8 cellular contexts compared by ENCODE assay signal in the genomic region with DNA sequence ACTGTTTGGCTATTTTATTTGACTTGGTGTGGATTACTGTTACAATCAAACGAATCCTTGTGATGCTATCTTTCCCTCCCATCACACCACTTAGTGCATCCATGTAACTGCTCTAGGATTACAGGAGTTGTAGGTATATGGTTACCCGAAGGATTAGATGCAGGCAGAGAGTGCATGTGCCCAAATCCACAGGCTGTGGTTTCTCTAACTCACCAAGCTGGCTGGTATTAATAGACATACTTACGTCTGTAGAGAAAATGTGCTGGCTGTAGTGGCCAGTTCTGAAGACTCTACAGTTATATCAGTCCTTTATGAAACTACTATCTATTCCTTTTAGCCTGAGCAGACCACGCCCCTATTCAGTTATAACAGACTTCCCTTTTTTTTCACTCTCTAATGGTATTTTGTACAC.
DNase-seq lines count a peak whose midpoint lies in the region; ATAC-seq lines count a peak whose summit lies in the region.

No MANE protein-coding gene starts in this region.

- peak overlapping the region; percentile 34 for H3K9ac ChIP-seq in adipocyte (ENCODE audit: low read length)

- H3K9me3 ChIP-seq in adipocyte (ENCODE audit: control insufficient read depth, low read length): no peaks in the 10 kb centered on the region

- no peak for DNase-seq in activated naive CD4-positive, alpha-beta T cell treated with anti-CD3 and anti-CD28 coated beads, Interleukin-2, amount 10 ng/mL, durations not matched to agents 7 days and 5 days
- no peak for DNase-seq in activated naive CD4-positive, alpha-beta T cell (lab: John Stamatoyannopoulos, UW)
- DNase-seq in NOMO-1 (lab: John Stamatoyannopoulos, UW; ENCODE audit: unreplicated experiment in 2 of 2) (peak; percentile 72 to 84), adipocyte (ENCODE audit: low read depth) (peak; percentile 25), superior temporal gyrus (ENCODE audit: extremely low spot score) (no peak), HK-2 (ENCODE audit: unreplicated experiment) (no peak)
- DNase-seq in stimulated activated naive B cell treated with anti-CD40 and anti-IgM and Interleukin-4, amounts not matched to agents 10 μg/mL and 1 μg/mL and 100 μg/mL, for 72 hours: no peak

- no peaks in the 10 kb centered on the region for H3K9me3 Mint-ChIP-seq in activated naive CD4-positive, alpha-beta T cell treated with anti-CD3 and anti-CD28 coated beads, Interleukin-2, amount 10 ng/mL, durations not matched to agents 7 days and 5 days
- no peaks in the 10 kb centered on the region for H3K9me3 Mint-ChIP-seq in stimulated activated naive B cell treated with anti-CD40 and anti-IgM and Interleukin-4, amounts not matched to agents 10 μg/mL and 1 μg/mL and 100 μg/mL, for 72 hours

- no peaks in the 10 kb centered on the region for H3K27me3 ChIP-seq in adipocyte (replicated peaks; ENCODE audit: control insufficient read depth, insufficient read depth, low read length)

- peaks cover 20% of the 10 kb centered on the region for H3K36me3 Mint-ChIP-seq in activated naive CD4-positive, alpha-beta T cell treated with anti-CD3 and anti-CD28 coated beads, Interleukin-2, amount 10 ng/mL, durations not matched to agents 7 days and 5 days
- H3K36me3 Mint-ChIP-seq in stimulated activated naive B cell treated with anti-CD40 and anti-IgM and Interleukin-4, amounts not matched to agents 10 μg/mL and 1 μg/mL and 100 μg/mL, for 72 hours: peaks cover 15 to 23% of the 10 kb centered on the region in 2 donors

- peak overlapping the region; percentile 84 for H3K4me3 ChIP-seq in adipocyte (ENCODE audit: low read length)

- no peak for ATAC-seq in stimulated activated naive B cell treated with anti-CD40 and anti-IgM and Interleukin-4, amounts not matched to agents 10 μg/mL and 1 μg/mL and 100 μg/mL, for 72 hours (replicated peaks)
- no peak for ATAC-seq in HG03159 (IDR thresholded peaks at IDR 0.05; ENCODE audit: unreplicated experiment)

- peaks cover 13% of the 10 kb centered on the region for H3K36me3 ChIP-seq in adipocyte (ENCODE audit: control insufficient read depth, insufficient read depth, low read length, severe bottlenecking)

- H3K4me1 ChIP-seq in adipocyte (ENCODE audit: control insufficient read depth, insufficient read depth, low read length): peaks cover 21% of the 10 kb centered on the region

- peaks cover 5% of the 10 kb centered on the region for H3K27me3 Mint-ChIP-seq in activated naive CD4-positive, alpha-beta T cell treated with anti-CD3 and anti-CD28 coated beads, Interleukin-2, amount 10 ng/mL, durations not matched to agents 7 days and 5 days
- H3K27me3 Mint-ChIP-seq in stimulated activated naive B cell treated with anti-CD40 and anti-IgM and Interleukin-4, amounts not matched to agents 10 μg/mL and 1 μg/mL and 100 μg/mL, for 72 hours: peaks cover 0 to 4% of the 10 kb centered on the region in 2 donors

- peak overlapping the region; percentile 88 for H3K4me3 Mint-ChIP-seq in activated naive CD4-positive, alpha-beta T cell treated with anti-CD3 and anti-CD28 coated beads, Interleukin-2, amount 10 ng/mL, durations not matched to agents 7 days and 5 days
- peak overlapping the region; percentile 22 to 97 for H3K4me3 Mint-ChIP-seq in stimulated activated naive B cell treated with anti-CD40 and anti-IgM and Interleukin-4, amounts not matched to agents 10 μg/mL and 1 μg/mL and 100 μg/mL, for 72 hours

- peak overlapping the region; percentile 99 for H3K27ac Mint-ChIP-seq in activated naive CD4-positive, alpha-beta T cell treated with anti-CD3 and anti-CD28 coated beads, Interleukin-2, amount 10 ng/mL, durations not matched to agents 7 days and 5 days
- H3K27ac Mint-ChIP-seq in stimulated activated naive B cell treated with anti-CD40 and anti-IgM and Interleukin-4, amounts not matched to agents 10 μg/mL and 1 μg/mL and 100 μg/mL, for 72 hours: peak overlapping the region; percentile 37

- CTCF ChIA-PET in activated naive CD4-positive, alpha-beta T cell treated with anti-CD3 and anti-CD28 coated beads, Interleukin-2, amount 10 ng/mL, durations not matched to agents 7 days and 5 days (lab: Charles Lee): interaction anchor here (1.0 kb wide), 1 partner anchor 91 kb away, joined by 3 read pairs; no protein-coding TSS in a partner anchor

- H3K4me1 Mint-ChIP-seq in activated naive CD4-positive, alpha-beta T cell treated with anti-CD3 and anti-CD28 coated beads, Interleukin-2, amount 10 ng/mL, durations not matched to agents 7 days and 5 days: peaks cover 24% of the 10 kb centered on the region
- peaks cover 14 to 25% of the 10 kb centered on the region in 2 donors for H3K4me1 Mint-ChIP-seq in stimulated activated naive B cell treated with anti-CD40 and anti-IgM and Interleukin-4, amounts not matched to agents 10 μg/mL and 1 μg/mL and 100 μg/mL, for 72 hours

Comparison
In these comparisons a context has a peak if more than half of its experiments do, and no peak if none do; other contexts are left out.
1. DNase-seq: peak in NOMO-1 (2 of 2) and adipocyte (single experiment); none in activated naive CD4-positive, alpha-beta T cell treated with anti-CD3 and anti-CD28 coated beads, Interleukin-2, amount 10 ng/mL, durations not matched to agents 7 days and 5 days (single experiment), activated naive CD4-positive, alpha-beta T cell (0 of 4), stimulated activated naive B cell treated with anti-CD40 and anti-IgM and Interleukin-4, amounts not matched to agents 10 μg/mL and 1 μg/mL and 100 μg/mL, for 72 hours (single experiment), superior temporal gyrus (single experiment) and HK-2 (single experiment).